Comparison of ENCODE assay signal across 11 cellular contexts in the genomic region with DNA sequence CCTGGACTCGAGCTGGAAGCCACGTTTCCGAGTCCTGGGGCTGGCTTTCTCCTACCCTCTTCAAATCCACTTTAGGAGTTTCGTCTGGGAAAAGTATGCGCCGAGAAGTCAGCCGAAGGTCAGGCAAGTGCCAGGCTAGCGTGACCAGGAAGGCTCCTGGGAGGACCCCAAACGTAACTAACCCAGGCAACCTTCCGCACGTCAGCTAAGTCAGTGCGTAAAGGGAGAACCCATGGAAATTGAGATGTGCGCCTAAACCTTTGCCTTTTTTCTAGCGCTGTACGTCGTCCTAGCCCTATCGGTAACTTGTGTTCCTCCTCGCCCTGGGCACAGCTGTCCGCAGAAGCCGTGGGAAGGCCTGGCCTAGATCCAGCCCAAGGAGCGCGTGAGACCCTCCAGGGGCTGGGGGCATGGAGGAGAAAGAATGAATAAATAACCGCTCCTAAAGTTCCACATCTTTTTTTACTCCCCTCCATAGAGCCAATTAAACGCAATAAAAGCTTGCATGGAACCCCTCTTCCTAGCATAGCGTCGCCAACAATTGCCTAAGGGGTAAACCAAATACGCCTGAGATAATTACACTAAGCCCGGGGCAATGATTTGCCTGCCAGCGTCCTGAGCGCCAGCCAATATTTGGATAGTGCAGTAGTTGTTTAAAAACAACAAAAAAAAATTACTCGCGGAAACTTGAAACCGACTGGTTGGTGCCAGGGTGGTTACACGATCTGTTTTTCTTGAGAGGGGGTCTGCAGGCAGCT. TPM values are rescaled to one million over a fixed set of nuclear protein-coding genes. Genes with fewer than 3 reads are reported as not detected.
DNase-seq lines count a peak whose midpoint lies in the region; ATAC-seq and TF ChIP-seq lines count a peak whose summit lies in the region.
"Had no signal": no experiment of that assay in that cellular context is flagged by ENCODE, and none has a peak within 500 bp of the region (broad histone marks: within the 10 kb centered on the region; RNA-seq: fewer than 3 reads in every experiment).

No MANE protein-coding gene starts in this region.

- H3K4me1 Mint-ChIP-seq in type B pancreatic cell (ENCODE audit: unreplicated experiment), result peaks cover 18% of the 10 kb centered on the region

- H3K4me1 ChIP-seq in heart right ventricle, result peaks cover 2 to 57% (median 36%) of the 10 kb centered on the region in 9 donors
- H3K4me1 ChIP-seq in hepatocyte (ENCODE audit: insufficient read depth), result peaks cover 29% of the 10 kb centered on the region
- H3K4me1 ChIP-seq: foreskin keratinocyte had no signal

- WGBS in heart right ventricle, 2 donors, result 3% methylated on average over 34 of the region's 34 CpGs
- 3% methylated on average over 34 of the region's 34 CpGs for WGBS in hepatocyte (ENCODE audit: low lambda C conversion rate, missing lambda C conversion rate)

- H3K79me2 ChIP-seq in hepatocyte, result no peaks in the 10 kb centered on the region

- peaks cover 72 to 100% (median 99%) of the 10 kb centered on the region in 7 donors for H3K27me3 ChIP-seq in heart right ventricle
- H3K27me3 ChIP-seq in hepatocyte, result peaks cover 95% of the 10 kb centered on the region

- DNase-seq in heart right ventricle (no peak), Right ventricle myocardium inferior (ENCODE audit: missing footprints) (no peak), NCI-H2029 treated with DMSO at 0.1 percent for 48 hours (lab: John Stamatoyannopoulos, UW) (peak; percentile 69), hepatocyte (ENCODE audit: low spot score) (no peak), type B pancreatic cell (ENCODE audit: extremely low spot score, unreplicated experiment) (no peak), Ammon's horn (ENCODE audit: low spot score) (no peak)
- DNase-seq in stimulated activated CD4-positive, alpha-beta T cell treated with anti-CD3 and anti-CD28 coated beads, Interleukin-4, amount 100 ng/mL, for 4 hours, result no peak
- DNase-seq: lower lobe of right lung had no signal

- intact Hi-C loops in heart right ventricle (cut with DNase I), result no loop called here
- intact Hi-C loops in Right ventricle myocardium inferior (cut with DNase I), result no loop called here

- peak overlapping the region; percentile 82 for H3K4me2 ChIP-seq in hepatocyte

- peak overlapping the region; percentile 66 for H3K27ac Mint-ChIP-seq in type B pancreatic cell
- H3K27ac Mint-ChIP-seq: activated T-helper 17 cell treated with anti-CD3 and anti-CD28 coated beads, Interleukin-2, amount 50 U/mL, for 72 hours had no signal

- H3K9me2 ChIP-seq in hepatocyte (replicated peaks; ENCODE audit: insufficient read depth), result no peaks in the 10 kb centered on the region

- H3K27ac ChIP-seq in heart right ventricle (no peak overlapping the region), hepatocyte (no peak overlapping the region)
- H3K27ac ChIP-seq: foreskin keratinocyte, lower lobe of right lung had no signal

- no peaks in the 10 kb centered on the region for H3K36me3 Mint-ChIP-seq in type B pancreatic cell

- H3K4me3 ChIP-seq in heart right ventricle (peak overlapping the region in 6 of 10 donors; percentile 5 to 27 (median 18)), hepatocyte (no peak overlapping the region)
- H3K4me3 ChIP-seq: lower lobe of right lung had no signal

- no peak for TF ChIP-seq CTCF in heart right ventricle (IDR thresholded peaks at IDR 0.05)
- no peak for TF ChIP-seq CTCF in hepatocyte (IDR thresholded peaks at IDR 0.05; ENCODE audit: poor library complexity)
- TF ChIP-seq CTCF in type B pancreatic cell (conservative IDR thresholded peaks at IDR 0.05), result no peak

- no peaks in the 10 kb centered on the region for H3K9me3 ChIP-seq in heart right ventricle
- no peaks in the 10 kb centered on the region for H3K9me3 ChIP-seq in hepatocyte (ENCODE audit: low read depth)
- H3K9me3 ChIP-seq: lower lobe of right lung had no signal

- H3K9me3 Mint-ChIP-seq in type B pancreatic cell, result no peaks in the 10 kb centered on the region
- H3K9me3 Mint-ChIP-seq: activated T-helper 17 cell treated with anti-CD3 and anti-CD28 coated beads, Interleukin-2, amount 50 U/mL, for 72 hours had no signal

- peaks cover 95% of the 10 kb centered on the region for H3K27me3 Mint-ChIP-seq in type B pancreatic cell

- H4K20me1 ChIP-seq in hepatocyte (ENCODE audit: insufficient read depth, poor library complexity, severe bottlenecking), result no peaks in the 10 kb centered on the region

- ATAC-seq in heart right ventricle, result no peak
- ATAC-seq in Right ventricle myocardium inferior, result no peak
- ATAC-seq in GM19023 (IDR thresholded peaks at IDR 0.05; ENCODE audit: unreplicated experiment), result no peak
- ATAC-seq: activated T-helper 17 cell treated with anti-CD3 and anti-CD28 coated beads, Interleukin-2, amount 50 U/mL, for 72 hours; foreskin keratinocyte; lower lobe of right lung had no signal

- H3K4me3 Mint-ChIP-seq in type B pancreatic cell, result peak overlapping the region; percentile 83
- H3K4me3 Mint-ChIP-seq: activated T-helper 17 cell treated with anti-CD3 and anti-CD28 coated beads, Interleukin-2, amount 50 U/mL, for 72 hours had no signal

- H3K36me3 ChIP-seq in heart right ventricle (no peaks in the 10 kb centered on the region), hepatocyte (replicated peaks; ENCODE audit: insufficient read depth, low read depth) (no peaks in the 10 kb centered on the region)
- H3K36me3 ChIP-seq: lower lobe of right lung had no signal

- no peak overlapping the region for H2AFZ ChIP-seq in hepatocyte

RNA-seq across cellular contexts. Expression of a gene that starts 4.0 kb away (rescaled TPM):
- total RNA-seq in heart right ventricle (not detected), Right ventricle myocardium inferior (not detected), hepatocyte (not detected in 2 replicates), type B pancreatic cell (ENCODE audit: low replicate concordance) (0.24 TPM in 1 of 2 replicates, not detected in the other)
- polyA plus RNA-seq in heart right ventricle (not detected), hepatocyte (not detected in 2 replicates)
- total RNA-seq: activated T-helper 17 cell treated with anti-CD3 and anti-CD28 coated beads, Interleukin-2, amount 50 U/mL, for 72 hours; foreskin keratinocyte; lower lobe of right lung had no signal
- polyA plus RNA-seq: foreskin keratinocyte had no signal
